In the genomic region with DNA sequence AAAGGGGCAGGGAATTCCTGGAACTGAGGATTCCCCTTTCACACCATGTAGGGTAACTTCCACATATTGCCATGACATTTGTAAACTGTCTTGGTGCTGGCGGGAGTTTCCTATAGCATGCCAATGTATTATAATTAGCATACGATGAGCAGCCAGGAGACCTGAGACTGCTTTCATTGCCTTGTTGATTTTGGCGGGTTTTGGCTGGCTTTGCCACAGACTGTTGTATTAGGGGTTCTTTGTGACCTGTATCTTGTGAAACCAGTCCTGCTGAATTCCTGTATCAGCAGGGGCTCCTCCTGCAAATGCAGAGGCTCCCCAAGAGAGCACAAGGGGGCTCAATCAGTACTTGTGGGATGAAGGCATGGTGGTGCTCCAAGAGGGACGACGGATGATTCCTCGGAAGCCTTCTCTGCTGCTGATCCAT, we compare ENCODE assay signal across 1 cellular context.
TF ChIP-seq lines count a peak whose summit lies in the region.

No MANE protein-coding gene starts in this region.

TF ChIP-seq in H1, 55 proteins besides CTCF, POLR2A, EP300 and RAD21:
- TF ChIP-seq NRF1 (IDR thresholded peaks at IDR 0.05; ENCODE audit: low read depth, low read length) (no peak), TAF1 (IDR thresholded peaks at IDR 0.05; ENCODE audit: low read depth, low read length) (no peak), GABPA (IDR thresholded peaks at IDR 0.05; ENCODE audit: borderline replicate concordance, insufficient read depth, low read length) (no peak), CBX5 (IDR thresholded peaks at IDR 0.05; ENCODE audit: low read depth, low read length) (no peak), BCL11A (IDR thresholded peaks at IDR 0.05; ENCODE audit: low read depth in 2 of 2, low read length in 2 of 2) (peak in 1 of 2 experiments; percentile 39), POU5F1 (IDR thresholded peaks at IDR 0.05; ENCODE audit: low read depth, low read length) (peak; percentile 5; the same call in 1 of the 2 replicates), HDAC2 (IDR thresholded peaks at IDR 0.05; ENCODE audit: borderline replicate concordance in 1 of 2, low read depth in 2 of 2, low read length in 2 of 2) (peak; percentile 29 to 73; a peak in 1 of 4 replicates), NANOG (IDR thresholded peaks at IDR 0.05; ENCODE audit: insufficient read depth, low read depth, low read length, poor library complexity, severe bottlenecking) (no peak), EZH2 (IDR thresholded peaks at IDR 0.05; ENCODE audit: low read depth, low read length, severe bottlenecking) (no peak), KDM4A (IDR thresholded peaks at IDR 0.05; ENCODE audit: low read depth, low read length, severe bottlenecking) (no peak), PHF8 (conservative IDR thresholded peaks at IDR 0.05; ENCODE audit: low read depth, low read length) (no peak), FOSL1 (IDR thresholded peaks at IDR 0.05; ENCODE audit: insufficient read depth, low read depth, low read length) (no peak), SP1 (IDR thresholded peaks at IDR 0.05; ENCODE audit: low read depth, low read length) (peak; percentile 94), SUZ12 (IDR thresholded peaks at IDR 0.05; ENCODE audit: low read length) (no peak), CEBPB (IDR thresholded peaks at IDR 0.05; ENCODE audit: low read depth, low read length) (peak; percentile 58; the same call in 1 of the 2 replicates), HDAC6 (IDR thresholded peaks at IDR 0.05; ENCODE audit: low read depth, low read length) (no peak), EGR1 (IDR thresholded peaks at IDR 0.05; ENCODE audit: borderline replicate concordance, low read depth, low read length) (peak; percentile 41; the same call in 1 of the 2 replicates), BRCA1 (IDR thresholded peaks at IDR 0.05; ENCODE audit: low read depth, low read length) (no peak), CHD1 (IDR thresholded peaks at IDR 0.05; ENCODE audit: low read depth, low read length) (no peak), RXRA (IDR thresholded peaks at IDR 0.05; ENCODE audit: insufficient read depth, low read depth, low read length) (no peak), YY1 (IDR thresholded peaks at IDR 0.05; ENCODE audit: low read depth, low read length) (peak; percentile 77), TBP (IDR thresholded peaks at IDR 0.05; ENCODE audit: low read depth, low read length) (no peak), ASH2L (IDR thresholded peaks at IDR 0.05; ENCODE audit: low read length) (peak; percentile 94), KDM5A (IDR thresholded peaks at IDR 0.05; ENCODE audit: low read length) (no peak), CREB1 (IDR thresholded peaks at IDR 0.05) (no peak), SP2 (IDR thresholded peaks at IDR 0.05; ENCODE audit: low read length) (no peak), SIX5 (IDR thresholded peaks at IDR 0.05; ENCODE audit: low read depth, low read length) (no peak), KDM1A (IDR thresholded peaks at IDR 0.05; ENCODE audit: borderline replicate concordance, low read length) (no peak), SRF (IDR thresholded peaks at IDR 0.05; ENCODE audit: low read depth, low read length) (peak; percentile 73), CHD2 (IDR thresholded peaks at IDR 0.05; ENCODE audit: low read length) (0 out of 2 replicates have a peak, but pooled peaks have one; percentile 44), CTBP2 (IDR thresholded peaks at IDR 0.05; ENCODE audit: borderline replicate concordance, insufficient read depth, insufficient read length, low read length) (peak; percentile 62), RNF2 (IDR thresholded peaks at IDR 0.05; ENCODE audit: borderline replicate concordance, low read depth, low read length, missing control alignments, poor library complexity, severe bottlenecking) (no peak), TEAD4 (IDR thresholded peaks at IDR 0.05; ENCODE audit: low read depth, low read length) (peak; percentile 96), SIRT6 (IDR thresholded peaks at IDR 0.05; ENCODE audit: low read length) (no peak), CBX8 (IDR thresholded peaks at IDR 0.05; ENCODE audit: borderline replicate concordance, low read depth, low read length) (no peak), ZNF274 (IDR thresholded peaks at IDR 0.05; ENCODE audit: borderline replicate concordance, extremely low read depth, low read length) (no peak), SIN3A (conservative IDR thresholded peaks at IDR 0.05 in 1 of 2, IDR thresholded peaks at IDR 0.05 in 1 of 2; ENCODE audit: low read depth in 1 of 2, low read length in 2 of 2) (no peak), SAP30 (IDR thresholded peaks at IDR 0.05; ENCODE audit: insufficient read depth, insufficient replicate concordance, low read length) (no peak), GTF2F1 (IDR thresholded peaks at IDR 0.05; ENCODE audit: borderline replicate concordance, low read depth, low read length) (no peak), RBBP5 (IDR thresholded peaks at IDR 0.05; ENCODE audit: borderline replicate concordance, low read depth, low read length) (peak; percentile 82; the same call in 1 of the 2 replicates), TAF7 (optimal IDR thresholded peaks at IDR 0.05; ENCODE audit: borderline replicate concordance, low read depth, low read length) (peak; percentile 75), JUND (IDR thresholded peaks at IDR 0.05; ENCODE audit: low read length) (no peak), BACH1 (IDR thresholded peaks at IDR 0.05; ENCODE audit: low read length) (no peak), JUN (IDR thresholded peaks at IDR 0.05; ENCODE audit: low read depth, low read length) (no peak), SP4 (IDR thresholded peaks at IDR 0.05; ENCODE audit: low read length) (0 out of 2 replicates have a peak, but pooled peaks have one; percentile 57), TCF12 (IDR thresholded peaks at IDR 0.05; ENCODE audit: low read depth, low read length) (0 out of 2 replicates have a peak, but pooled peaks have one; percentile 47)
- TF ChIP-seq, protein P1, sequence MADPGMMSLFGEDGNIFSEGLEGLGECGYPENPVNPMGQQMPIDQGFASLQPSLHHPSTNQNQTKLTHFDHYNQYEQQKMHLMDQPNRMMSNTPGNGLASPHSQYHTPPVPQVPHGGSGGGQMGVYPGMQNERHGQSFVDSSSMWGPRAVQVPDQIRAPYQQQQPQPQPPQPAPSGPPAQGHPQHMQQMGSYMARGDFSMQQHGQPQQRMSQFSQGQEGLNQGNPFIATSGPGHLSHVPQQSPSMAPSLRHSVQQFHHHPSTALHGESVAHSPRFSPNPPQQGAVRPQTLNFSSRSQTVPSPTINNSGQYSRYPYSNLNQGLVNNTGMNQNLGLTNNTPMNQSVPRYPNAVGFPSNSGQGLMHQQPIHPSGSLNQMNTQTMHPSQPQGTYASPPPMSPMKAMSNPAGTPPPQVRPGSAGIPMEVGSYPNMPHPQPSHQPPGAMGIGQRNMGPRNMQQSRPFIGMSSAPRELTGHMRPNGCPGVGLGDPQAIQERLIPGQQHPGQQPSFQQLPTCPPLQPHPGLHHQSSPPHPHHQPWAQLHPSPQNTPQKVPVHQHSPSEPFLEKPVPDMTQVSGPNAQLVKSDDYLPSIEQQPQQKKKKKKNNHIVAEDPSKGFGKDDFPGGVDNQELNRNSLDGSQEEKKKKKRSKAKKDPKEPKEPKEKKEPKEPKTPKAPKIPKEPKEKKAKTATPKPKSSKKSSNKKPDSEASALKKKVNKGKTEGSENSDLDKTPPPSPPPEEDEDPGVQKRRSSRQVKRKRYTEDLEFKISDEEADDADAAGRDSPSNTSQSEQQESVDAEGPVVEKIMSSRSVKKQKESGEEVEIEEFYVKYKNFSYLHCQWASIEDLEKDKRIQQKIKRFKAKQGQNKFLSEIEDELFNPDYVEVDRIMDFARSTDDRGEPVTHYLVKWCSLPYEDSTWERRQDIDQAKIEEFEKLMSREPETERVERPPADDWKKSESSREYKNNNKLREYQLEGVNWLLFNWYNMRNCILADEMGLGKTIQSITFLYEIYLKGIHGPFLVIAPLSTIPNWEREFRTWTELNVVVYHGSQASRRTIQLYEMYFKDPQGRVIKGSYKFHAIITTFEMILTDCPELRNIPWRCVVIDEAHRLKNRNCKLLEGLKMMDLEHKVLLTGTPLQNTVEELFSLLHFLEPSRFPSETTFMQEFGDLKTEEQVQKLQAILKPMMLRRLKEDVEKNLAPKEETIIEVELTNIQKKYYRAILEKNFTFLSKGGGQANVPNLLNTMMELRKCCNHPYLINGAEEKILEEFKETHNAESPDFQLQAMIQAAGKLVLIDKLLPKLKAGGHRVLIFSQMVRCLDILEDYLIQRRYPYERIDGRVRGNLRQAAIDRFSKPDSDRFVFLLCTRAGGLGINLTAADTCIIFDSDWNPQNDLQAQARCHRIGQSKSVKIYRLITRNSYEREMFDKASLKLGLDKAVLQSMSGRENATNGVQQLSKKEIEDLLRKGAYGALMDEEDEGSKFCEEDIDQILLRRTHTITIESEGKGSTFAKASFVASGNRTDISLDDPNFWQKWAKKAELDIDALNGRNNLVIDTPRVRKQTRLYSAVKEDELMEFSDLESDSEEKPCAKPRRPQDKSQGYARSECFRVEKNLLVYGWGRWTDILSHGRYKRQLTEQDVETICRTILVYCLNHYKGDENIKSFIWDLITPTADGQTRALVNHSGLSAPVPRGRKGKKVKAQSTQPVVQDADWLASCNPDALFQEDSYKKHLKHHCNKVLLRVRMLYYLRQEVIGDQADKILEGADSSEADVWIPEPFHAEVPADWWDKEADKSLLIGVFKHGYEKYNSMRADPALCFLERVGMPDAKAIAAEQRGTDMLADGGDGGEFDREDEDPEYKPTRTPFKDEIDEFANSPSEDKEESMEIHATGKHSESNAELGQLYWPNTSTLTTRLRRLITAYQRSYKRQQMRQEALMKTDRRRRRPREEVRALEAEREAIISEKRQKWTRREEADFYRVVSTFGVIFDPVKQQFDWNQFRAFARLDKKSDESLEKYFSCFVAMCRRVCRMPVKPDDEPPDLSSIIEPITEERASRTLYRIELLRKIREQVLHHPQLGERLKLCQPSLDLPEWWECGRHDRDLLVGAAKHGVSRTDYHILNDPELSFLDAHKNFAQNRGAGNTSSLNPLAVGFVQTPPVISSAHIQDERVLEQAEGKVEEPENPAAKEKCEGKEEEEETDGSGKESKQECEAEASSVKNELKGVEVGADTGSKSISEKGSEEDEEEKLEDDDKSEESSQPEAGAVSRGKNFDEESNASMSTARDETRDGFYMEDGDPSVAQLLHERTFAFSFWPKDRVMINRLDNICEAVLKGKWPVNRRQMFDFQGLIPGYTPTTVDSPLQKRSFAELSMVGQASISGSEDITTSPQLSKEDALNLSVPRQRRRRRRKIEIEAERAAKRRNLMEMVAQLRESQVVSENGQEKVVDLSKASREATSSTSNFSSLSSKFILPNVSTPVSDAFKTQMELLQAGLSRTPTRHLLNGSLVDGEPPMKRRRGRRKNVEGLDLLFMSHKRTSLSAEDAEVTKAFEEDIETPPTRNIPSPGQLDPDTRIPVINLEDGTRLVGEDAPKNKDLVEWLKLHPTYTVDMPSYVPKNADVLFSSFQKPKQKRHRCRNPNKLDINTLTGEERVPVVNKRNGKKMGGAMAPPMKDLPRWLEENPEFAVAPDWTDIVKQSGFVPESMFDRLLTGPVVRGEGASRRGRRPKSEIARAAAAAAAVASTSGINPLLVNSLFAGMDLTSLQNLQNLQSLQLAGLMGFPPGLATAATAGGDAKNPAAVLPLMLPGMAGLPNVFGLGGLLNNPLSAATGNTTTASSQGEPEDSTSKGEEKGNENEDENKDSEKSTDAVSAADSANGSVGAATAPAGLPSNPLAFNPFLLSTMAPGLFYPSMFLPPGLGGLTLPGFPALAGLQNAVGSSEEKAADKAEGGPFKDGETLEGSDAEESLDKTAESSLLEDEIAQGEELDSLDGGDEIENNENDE (IDR thresholded peaks at IDR 0.05; ENCODE audit: insufficient replicate concordance, low read length) = no peak
- TF ChIP-seq, protein P2, sequence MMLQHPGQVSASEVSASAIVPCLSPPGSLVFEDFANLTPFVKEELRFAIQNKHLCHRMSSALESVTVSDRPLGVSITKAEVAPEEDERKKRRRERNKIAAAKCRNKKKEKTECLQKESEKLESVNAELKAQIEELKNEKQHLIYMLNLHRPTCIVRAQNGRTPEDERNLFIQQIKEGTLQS (IDR thresholded peaks at IDR 0.05; ENCODE audit: insufficient read depth, low read depth, low read length) = no peak
- TF ChIP-seq, protein P3, sequence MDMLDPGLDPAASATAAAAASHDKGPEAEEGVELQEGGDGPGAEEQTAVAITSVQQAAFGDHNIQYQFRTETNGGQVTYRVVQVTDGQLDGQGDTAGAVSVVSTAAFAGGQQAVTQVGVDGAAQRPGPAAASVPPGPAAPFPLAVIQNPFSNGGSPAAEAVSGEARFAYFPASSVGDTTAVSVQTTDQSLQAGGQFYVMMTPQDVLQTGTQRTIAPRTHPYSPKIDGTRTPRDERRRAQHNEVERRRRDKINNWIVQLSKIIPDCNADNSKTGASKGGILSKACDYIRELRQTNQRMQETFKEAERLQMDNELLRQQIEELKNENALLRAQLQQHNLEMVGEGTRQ (IDR thresholded peaks at IDR 0.05; ENCODE audit: low read length) = no peak
- TF ChIP-seq, protein P4, sequence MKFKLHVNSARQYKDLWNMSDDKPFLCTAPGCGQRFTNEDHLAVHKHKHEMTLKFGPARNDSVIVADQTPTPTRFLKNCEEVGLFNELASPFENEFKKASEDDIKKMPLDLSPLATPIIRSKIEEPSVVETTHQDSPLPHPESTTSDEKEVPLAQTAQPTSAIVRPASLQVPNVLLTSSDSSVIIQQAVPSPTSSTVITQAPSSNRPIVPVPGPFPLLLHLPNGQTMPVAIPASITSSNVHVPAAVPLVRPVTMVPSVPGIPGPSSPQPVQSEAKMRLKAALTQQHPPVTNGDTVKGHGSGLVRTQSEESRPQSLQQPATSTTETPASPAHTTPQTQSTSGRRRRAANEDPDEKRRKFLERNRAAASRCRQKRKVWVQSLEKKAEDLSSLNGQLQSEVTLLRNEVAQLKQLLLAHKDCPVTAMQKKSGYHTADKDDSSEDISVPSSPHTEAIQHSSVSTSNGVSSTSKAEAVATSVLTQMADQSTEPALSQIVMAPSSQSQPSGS (IDR thresholded peaks at IDR 0.05; ENCODE audit: low read length) = no peak
- TF ChIP-seq, protein P5, sequence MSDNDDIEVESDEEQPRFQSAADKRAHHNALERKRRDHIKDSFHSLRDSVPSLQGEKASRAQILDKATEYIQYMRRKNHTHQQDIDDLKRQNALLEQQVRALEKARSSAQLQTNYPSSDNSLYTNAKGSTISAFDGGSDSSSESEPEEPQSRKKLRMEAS (IDR thresholded peaks at IDR 0.05) = peak; percentile 66; the same call in 1 of the 2 replicates
- TF ChIP-seq, protein P6, sequence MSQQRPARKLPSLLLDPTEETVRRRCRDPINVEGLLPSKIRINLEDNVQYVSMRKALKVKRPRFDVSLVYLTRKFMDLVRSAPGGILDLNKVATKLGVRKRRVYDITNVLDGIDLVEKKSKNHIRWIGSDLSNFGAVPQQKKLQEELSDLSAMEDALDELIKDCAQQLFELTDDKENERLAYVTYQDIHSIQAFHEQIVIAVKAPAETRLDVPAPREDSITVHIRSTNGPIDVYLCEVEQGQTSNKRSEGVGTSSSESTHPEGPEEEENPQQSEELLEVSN (IDR thresholded peaks at IDR 0.05) = peak; percentile 74
